ENCODE assay signal across 21 cellular contexts in genomic region chr5:111498346-111498745, GRCh38. TPM values are rescaled to one million over a fixed set of nuclear protein-coding genes. Genes with fewer than 3 reads are reported as not detected.
DNase-seq lines count a peak whose midpoint lies in the region; ATAC-seq and FAIRE-seq lines count a peak whose summit lies in the region.
"Had no signal": no experiment of that assay in that cellular context is flagged by ENCODE, and none has a peak within 500 bp of the region (broad histone marks: within the 10 kb centered on the region; RNA-seq: fewer than 3 reads in every experiment).

No MANE protein-coding gene starts in this region.

- H3K4me1 ChIP-seq in CD4-positive, CD25-positive, alpha-beta regulatory T cell (ENCODE audit: control insufficient read depth, insufficient read depth, low read length, poor library complexity, severe bottlenecking): no peaks in the 10 kb centered on the region

- peak; percentile 51 for FAIRE-seq in GM18507 (lab: Jason Lieb, UNC)
- peak; percentile 45 for FAIRE-seq in colon (lab: Jason Lieb, UNC)
- FAIRE-seq: endometrium, kidney, TTC549 had no signal

- no peak for ATAC-seq in CD4-positive, CD25-positive, alpha-beta regulatory T cell (ENCODE audit: low read depth in 2 of 2)
- no peak for ATAC-seq in T-cell (replicated peaks in 1 of 4)
- ATAC-seq: Panc1 had no signal

- H3K9me3 ChIP-seq in CD4-positive, CD25-positive, alpha-beta regulatory T cell (ENCODE audit: control insufficient read depth in 2 of 2, low read length in 2 of 2): no peaks in the 10 kb centered on the region
- H3K9me3 ChIP-seq in MG63: no peaks in the 10 kb centered on the region
- H3K9me3 ChIP-seq: spleen had no signal

- H3K4me3 Mint-ChIP-seq in CD4-positive, CD25-positive, alpha-beta regulatory T cell: peak overlapping the region in 1 of 4 donors; percentile 25
- H3K4me3 Mint-ChIP-seq in T-cell: no peak overlapping the region
- H3K4me3 Mint-ChIP-seq: HFFc6, memory B cell had no signal

- H3K9me3 Mint-ChIP-seq in CD4-positive, CD25-positive, alpha-beta regulatory T cell: no peaks in the 10 kb centered on the region
- H3K9me3 Mint-ChIP-seq in T-cell: no peaks in the 10 kb centered on the region
- H3K9me3 Mint-ChIP-seq: HFFc6, memory B cell had no signal

- peaks cover 14% of the 10 kb centered on the region for H3K36me3 ChIP-seq in CD4-positive, CD25-positive, alpha-beta regulatory T cell (ENCODE audit: control insufficient read depth, insufficient read depth, low read length)
- H3K36me3 ChIP-seq in MG63: no peaks in the 10 kb centered on the region

- peaks cover 8% of the 10 kb centered on the region for H3K36me3 Mint-ChIP-seq in CD4-positive, CD25-positive, alpha-beta regulatory T cell
- peaks cover 39% of the 10 kb centered on the region for H3K36me3 Mint-ChIP-seq in T-cell

- peaks cover 13 to 17% (median 16%) of the 10 kb centered on the region in 4 donors for H3K4me1 Mint-ChIP-seq in CD4-positive, CD25-positive, alpha-beta regulatory T cell
- peaks cover 13 to 25% (median 24%) of the 10 kb centered on the region in 3 donors for H3K4me1 Mint-ChIP-seq in T-cell
- H3K4me1 Mint-ChIP-seq: memory B cell had no signal

- peak overlapping the region in 2 of 3 donors; percentile 38 to 59 for H3K27ac Mint-ChIP-seq in CD4-positive, CD25-positive, alpha-beta regulatory T cell
- H3K27ac Mint-ChIP-seq in T-cell: peak overlapping the region; percentile 58 to 85
- H3K27ac Mint-ChIP-seq: HFFc6, memory B cell had no signal

- H3K27me3 Mint-ChIP-seq in CD4-positive, CD25-positive, alpha-beta regulatory T cell: no peaks in the 10 kb centered on the region
- no peaks in the 10 kb centered on the region for H3K27me3 Mint-ChIP-seq in T-cell
- H3K27me3 Mint-ChIP-seq: memory B cell had no signal

- no peaks in the 10 kb centered on the region for H3K27me3 ChIP-seq in CD4-positive, CD25-positive, alpha-beta regulatory T cell (ENCODE audit: control insufficient read depth, insufficient read depth, low read length)
- no peaks in the 10 kb centered on the region for H3K27me3 ChIP-seq in MG63
- H3K27me3 ChIP-seq: hepatocyte, spleen had no signal

- H3K27ac ChIP-seq in CD4-positive, CD25-positive, alpha-beta regulatory T cell (ENCODE audit: insufficient read depth, low read length, poor library complexity, severe bottlenecking): peak overlapping the region; percentile 47
- H3K27ac ChIP-seq: hepatocyte, SK-N-MC had no signal

- H3K4me3 ChIP-seq in CD4-positive, CD25-positive, alpha-beta regulatory T cell (ENCODE audit: low read depth, low read length): no peak overlapping the region
- no peak overlapping the region for H3K4me3 ChIP-seq in MG63
- H3K4me3 ChIP-seq: hepatocyte, SK-N-MC, spleen had no signal

- CTCF ChIA-PET in T-cell (lab: Charles Lee): interaction anchor here in 1 of 2 donors (1.3 kb wide), 1 partner anchor 13 kb away, joined by 5 read pairs; no protein-coding TSS in a partner anchor

- DNase-seq in CD4-positive, CD25-positive, alpha-beta regulatory T cell: peak in 1 of 3 donors; percentile 29
- DNase-seq in GM18507 (ENCODE audit: extremely low spot score, insufficient read length, low read depth) (no peak), T-cell (no peak), SKM-1 treated with dmso at 0.1 percent for 144 hours (lab: John Stamatoyannopoulos, UW; ENCODE audit: unreplicated experiment) (no peak), COLO668 (lab: John Stamatoyannopoulos, UW; ENCODE audit: unreplicated experiment) (no peak), amygdala (lab: John Stamatoyannopoulos, UW) (no peak), MG63 (no peak)
- DNase-seq: activated CD4-positive, alpha-beta T cell treated with anti-CD3 and anti-CD28 coated beads for 48 hours; Calu3; HFFc6; kidney; NCI-H1417 treated with DMSO at 0.1 percent for 48 hours; NCI-H2171 treated with DMSO at 0.1 percent for 48 hours; spleen had no signal

- POLR2A ChIA-PET in T-cell (lab: Charles Lee): no interaction called here

RNA-seq across cellular contexts. Expression of gene STARD4, which starts 14.0 kb away (rescaled TPM):
- 14.4 TPM for total RNA-seq in CD4-positive, CD25-positive, alpha-beta regulatory T cell
- 1 to 10 TPM; 2.7 to 4.8 (median 4.6) TPM for polyA plus RNA-seq in CD4-positive, CD25-positive, alpha-beta regulatory T cell
- 10 to 100 TPM; 10.2 to 16.5 (median 12.0) TPM for total RNA-seq in T-cell
- 9.8 and 13.5 TPM in 2 replicates for total RNA-seq in MG63 (2014; rRNA removed; shearing (Covaris generic); ENCODE audit: low replicate concordance)
